Comparison of ENCODE assay signal across 1 cellular context in genomic region chr10:2871673-2872219, GRCh38.
TF ChIP-seq lines count a peak whose summit lies in the region.

No MANE protein-coding gene starts in this region.

TF ChIP-seq in H1, 55 proteins besides CTCF, POLR2A, EP300 and RAD21 (continued from another document):
- no peak for TF ChIP-seq CHD7 (IDR thresholded peaks at IDR 0.05; ENCODE audit: insufficient replicate concordance, low read length)
- TF ChIP-seq PHF8 (conservative IDR thresholded peaks at IDR 0.05; ENCODE audit: low read depth, low read length): no peak
- no peak for TF ChIP-seq BACH1 (IDR thresholded peaks at IDR 0.05; ENCODE audit: low read length)
- TF ChIP-seq GABPA (IDR thresholded peaks at IDR 0.05; ENCODE audit: borderline replicate concordance, insufficient read depth, low read length): no peak
- TF ChIP-seq EZH2 (IDR thresholded peaks at IDR 0.05; ENCODE audit: low read depth, low read length, severe bottlenecking): no peak
- TF ChIP-seq USF2 (IDR thresholded peaks at IDR 0.05; ENCODE audit: low read length): no peak
- no peak for TF ChIP-seq RNF2 (IDR thresholded peaks at IDR 0.05; ENCODE audit: borderline replicate concordance, low read depth, low read length, missing control alignments, poor library complexity, severe bottlenecking)
- TF ChIP-seq POLR2AphosphoS5 (IDR thresholded peaks at IDR 0.05; ENCODE audit: low read depth, low read length): no peak
